ENCODE assay signal across 17 cellular contexts in genomic region chr11:131922220-131922619, GRCh38.
"Had no signal": no experiment of that assay in that cellular context is flagged by ENCODE, and none has a peak within 500 bp of the region (broad histone marks: within the 10 kb centered on the region; RNA-seq: fewer than 3 reads in every experiment).

No MANE protein-coding gene starts in this region.

- H3K9me3 ChIP-seq: SJSA1 had no signal

- H3K4me3 ChIP-seq: SJSA1, SK-N-MC had no signal

- H3K36me3 ChIP-seq: SJSA1 had no signal

- H3K27me3 ChIP-seq: SJSA1 had no signal

- DNase-seq: Karpas-422, KG1, MM.1S, NCI-H1092 treated with DMSO at 0.1 percent for 48 hours, NCI-H1436, NCI-H187 treated with DMSO at 0.1 percent for 48 hours, NCI-H2029 treated with DMSO at 0.1 percent for 48 hours, NCI-H2227 treated with DMSO at 0.1 percent for 48 hours, NCI-H524, NCI-H526 treated with DMSO at 0.1 percent for 48 hours, NCI-H748 treated with DMSO at 0.1 percent for 48 hours, SIG-M5 had no signal

- H3K27ac ChIP-seq: RWPE1, SJSA1, SK-N-MC had no signal

- ATAC-seq: Panc1, Right ventricle myocardium inferior had no signal
